11 cellular contexts compared by ENCODE assay signal in genomic region chr10:50291261-50291850, GRCh38. TPM values are rescaled to one million over a fixed set of nuclear protein-coding genes. Genes with fewer than 3 reads are reported as not detected.
DNase-seq lines count a peak whose midpoint lies in the region; TF ChIP-seq lines count a peak whose summit lies in the region.
"Had no signal": no experiment of that assay in that cellular context is flagged by ENCODE, and none has a peak within 500 bp of the region (broad histone marks: within the 10 kb centered on the region; RNA-seq: fewer than 3 reads in every experiment).

No MANE protein-coding gene starts in this region.

- H3K4me3 Mint-ChIP-seq in osteocyte (ENCODE audit: unreplicated experiment): no peak overlapping the region
- no peak overlapping the region for H3K4me3 Mint-ChIP-seq in CD4-positive, alpha-beta memory T cell
- H3K4me3 Mint-ChIP-seq: IgD-negative memory B cell had no signal

- H3K4me1 Mint-ChIP-seq in osteocyte (ENCODE audit: unreplicated experiment): peaks cover 2% of the 10 kb centered on the region
- peaks cover 0 to 1% (median 0%) of the 10 kb centered on the region in 4 donors for H3K4me1 Mint-ChIP-seq in CD4-positive, alpha-beta memory T cell
- H3K4me1 Mint-ChIP-seq: IgD-negative memory B cell had no signal

- POLR2A ChIA-PET in GM10248 (lab: Yijun Ruan, JAX): no interaction called here
- POLR2A ChIA-PET in CD4-positive, alpha-beta memory T cell (lab: Charles Lee; ENCODE audit: partially characterized antibody): no interaction called here

- WGBS in esophagus muscularis mucosa: 43% methylated on average over 1 of the region's 1 CpG

- no peaks in the 10 kb centered on the region for H3K9me2 ChIP-seq in OCI-LY1 (ENCODE audit: low read depth, low read length)

- H3K9ac ChIP-seq in OCI-LY1 (ENCODE audit: low read length): no peak overlapping the region

- no peaks in the 10 kb centered on the region for H3K4me1 ChIP-seq in OCI-LY1 (ENCODE audit: insufficient read depth, low read length, severe bottlenecking)
- H3K4me1 ChIP-seq in esophagus muscularis mucosa: peaks cover 0 to 8% (median 0%) of the 10 kb centered on the region in 4 donors
- no peaks in the 10 kb centered on the region for H3K4me1 ChIP-seq in CD4-positive, alpha-beta memory T cell (ENCODE audit: insufficient read depth, low read length)
- H3K4me1 ChIP-seq: HAP-1 had no signal

- H3K27ac ChIP-seq in OCI-LY1 (ENCODE audit: low read depth, low read length, poor library complexity, severe bottlenecking) (no peak overlapping the region), esophagus muscularis mucosa (replicated peaks in 1 of 4) (no peak overlapping the region)
- no peak overlapping the region for H3K27ac ChIP-seq in CD4-positive, alpha-beta memory T cell (ENCODE audit: low read depth, low read length)

- H3F3A ChIP-seq in OCI-LY1 (ENCODE audit: insufficient read depth, low read length): no peaks in the 10 kb centered on the region

- H3K4me3 ChIP-seq in OCI-LY1 (ENCODE audit: low read depth, low read length, poor library complexity, severe bottlenecking) (no peak overlapping the region), esophagus muscularis mucosa (no peak overlapping the region)
- H3K4me3 ChIP-seq in CD4-positive, alpha-beta memory T cell (ENCODE audit: low read length in 2 of 2): no peak overlapping the region
- H3K4me3 ChIP-seq: HAP-1 had no signal

- DNase-seq in GM10248 (ENCODE audit: extremely low spot score) (no peak), esophagus muscularis mucosa (ENCODE audit: extremely low spot score) (no peak), osteocyte (ENCODE audit: extremely low spot score, unreplicated experiment) (no peak), DMS 273 (lab: John Stamatoyannopoulos, UW; ENCODE audit: unreplicated experiment) (no peak), NCI-H1105 (lab: John Stamatoyannopoulos, UW) (no peak), HuH-7.5 (ENCODE audit: low spot score) (no peak)
- no peak for DNase-seq in CD4-positive, alpha-beta memory T cell
- DNase-seq: activated CD8-positive, alpha-beta memory T cell treated with anti-CD3 and anti-CD28 coated beads for 24 hours had no signal

- H3K27me3 ChIP-seq in OCI-LY1 (ENCODE audit: insufficient read depth, low read length): no peaks in the 10 kb centered on the region
- no peaks in the 10 kb centered on the region for H3K27me3 ChIP-seq in esophagus muscularis mucosa
- H3K27me3 ChIP-seq in CD4-positive, alpha-beta memory T cell (ENCODE audit: insufficient read depth, low read length): no peaks in the 10 kb centered on the region

- H3K36me3 ChIP-seq in OCI-LY1 (ENCODE audit: insufficient read depth, low read length) (no peaks in the 10 kb centered on the region), esophagus muscularis mucosa (no peaks in the 10 kb centered on the region)
- H3K36me3 ChIP-seq in CD4-positive, alpha-beta memory T cell (ENCODE audit: insufficient read depth, low read length): no peaks in the 10 kb centered on the region
- H3K36me3 ChIP-seq: HAP-1 had no signal

- no peaks in the 10 kb centered on the region for H3K9me3 Mint-ChIP-seq in osteocyte (ENCODE audit: unreplicated experiment)
- H3K9me3 Mint-ChIP-seq in CD4-positive, alpha-beta memory T cell: peaks cover 0 to 4% (median under 1%) of the 10 kb centered on the region in 8 donors
- H3K9me3 Mint-ChIP-seq: IgD-negative memory B cell had no signal

- H3K36me3 Mint-ChIP-seq in osteocyte (ENCODE audit: unreplicated experiment): no peaks in the 10 kb centered on the region
- H3K36me3 Mint-ChIP-seq in CD4-positive, alpha-beta memory T cell: no peaks in the 10 kb centered on the region
- H3K36me3 Mint-ChIP-seq: IgD-negative memory B cell had no signal

- no peaks in the 10 kb centered on the region for H4K20me1 ChIP-seq in OCI-LY1 (ENCODE audit: insufficient read depth, low read length)

- H3K27ac Mint-ChIP-seq in osteocyte (ENCODE audit: unreplicated experiment): no peak overlapping the region
- no peak overlapping the region for H3K27ac Mint-ChIP-seq in CD4-positive, alpha-beta memory T cell
- H3K27ac Mint-ChIP-seq: IgD-negative memory B cell had no signal

- H3K9me3 ChIP-seq in OCI-LY1 (ENCODE audit: low read length) (no peaks in the 10 kb centered on the region), esophagus muscularis mucosa (no peaks in the 10 kb centered on the region)
- no peaks in the 10 kb centered on the region for H3K9me3 ChIP-seq in CD4-positive, alpha-beta memory T cell (ENCODE audit: control insufficient read depth in 1 of 2, low read length in 2 of 2)
- H3K9me3 ChIP-seq: HAP-1 had no signal

- TF ChIP-seq CTCF in GM10248 (IDR thresholded peaks at IDR 0.05; ENCODE audit: control extremely low read depth, extremely low read depth, low read depth, missing control alignments) (peak; percentile 43), OCI-LY1 (IDR thresholded peaks at IDR 0.05; ENCODE audit: low read length) (peak; percentile 46), esophagus muscularis mucosa (IDR thresholded peaks at IDR 0.05) (peak; percentile 18 to 39 (median 20)), osteocyte (IDR thresholded peaks at IDR 0.05) (peak; percentile 32)

- intact Hi-C loops in esophagus muscularis mucosa (cut with DNase I): no loop called here
- intact Hi-C loops in CD4-positive, alpha-beta memory T cell (cut with micrococcal nuclease): no loop called here

- no peak for TF ChIP-seq EP300 in esophagus muscularis mucosa (IDR thresholded peaks at IDR 0.05)

- TF ChIP-seq POLR2A in esophagus muscularis mucosa (IDR thresholded peaks at IDR 0.05; ENCODE audit: low read depth): no peak

- no peaks in the 10 kb centered on the region for H3K79me2 ChIP-seq in OCI-LY1 (ENCODE audit: insufficient read depth, low read length)

- H2AFZ ChIP-seq in OCI-LY1 (ENCODE audit: low read length): no peak overlapping the region

- no peak overlapping the region for H3K4me2 ChIP-seq in OCI-LY1 (ENCODE audit: low read length)

- CTCF ChIA-PET in GM10248 (lab: Yijun Ruan, JAX): interaction anchor here (1.4 to 1.9 kb wide), 3 partner anchors 16 to 20 kb away, joined by 3 to 7 read pairs (median 5); no protein-coding TSS in a partner anchor
- CTCF ChIA-PET in CD4-positive, alpha-beta memory T cell (lab: Charles Lee; ENCODE audit: partially characterized antibody): no interaction called here

- peaks cover 2% of the 10 kb centered on the region for H3K27me3 Mint-ChIP-seq in osteocyte (ENCODE audit: unreplicated experiment)
- H3K27me3 Mint-ChIP-seq in CD4-positive, alpha-beta memory T cell: peaks cover 0 to 2% of the 10 kb centered on the region in 2 donors
- H3K27me3 Mint-ChIP-seq: IgD-negative memory B cell had no signal

RNA-seq across cellular contexts. Expression of gene ASAH2, which starts 40.0 kb away (rescaled TPM):
- total RNA-seq in esophagus muscularis mucosa: 1 to 10 TPM in 1 of 4 donors, under 1 TPM in 3; 0.17 to 1.1 (median 0.52) TPM
- total RNA-seq in osteocyte: 1.1 and 4.3 TPM in 2 replicates
- total RNA-seq in CD4-positive, alpha-beta memory T cell: 1 to 10 TPM; 2.6 to 4.8 TPM
- polyA plus RNA-seq in CD4-positive, alpha-beta memory T cell: 1 to 10 TPM in 1 of 2 donors, under 1 TPM in 1; 0.88 to 3.1 TPM
